ENCODE assay signal across 8 cellular contexts in the genomic region with DNA sequence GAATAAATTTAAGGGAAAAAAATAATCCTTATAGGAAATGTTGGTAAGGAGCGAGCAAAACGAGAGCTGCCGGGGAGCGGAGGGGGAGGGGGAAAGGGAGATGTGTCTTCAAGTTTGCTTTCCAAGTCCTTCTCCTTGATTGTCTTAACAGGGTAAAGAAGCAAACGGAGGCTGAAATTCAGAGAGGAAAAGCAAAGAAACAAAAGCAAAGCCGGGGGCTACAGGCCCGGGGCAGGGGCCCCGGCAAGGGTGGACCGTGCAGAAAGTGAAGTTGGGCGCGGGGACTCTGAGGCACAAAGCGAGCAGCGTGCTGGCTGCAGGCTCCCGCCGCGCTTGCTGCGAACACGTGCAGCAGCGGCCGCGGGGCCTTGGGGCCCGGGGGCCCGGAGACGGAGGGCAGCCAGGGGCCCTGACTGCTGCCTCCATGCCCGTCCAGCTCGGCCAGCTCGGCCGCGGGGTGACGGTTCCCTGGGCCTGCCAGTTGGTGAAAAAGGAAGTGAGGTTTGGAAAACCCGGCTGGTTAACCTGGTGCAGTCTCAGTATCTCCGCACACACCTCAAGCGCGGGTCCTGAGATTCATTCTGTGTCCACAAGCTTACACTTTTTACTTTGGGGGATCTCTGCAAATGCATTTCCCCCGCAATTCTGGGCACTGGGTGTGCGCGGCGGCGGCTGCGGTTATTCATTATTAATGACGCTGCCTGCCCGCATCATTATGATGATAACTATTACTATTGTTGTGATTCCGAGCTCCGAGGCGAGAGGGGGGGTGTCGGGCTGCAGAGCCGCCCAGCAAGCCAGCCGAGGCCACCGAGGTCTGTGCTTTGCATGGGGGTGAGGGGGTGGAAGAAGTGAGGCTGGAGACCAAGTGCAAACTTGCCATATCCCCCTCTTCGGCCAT. TPM values are rescaled to one million over a fixed set of nuclear protein-coding genes. Genes with fewer than 3 reads are reported as not detected.
A peak's percentile ranks its signal among the peaks of the same experiment; 100 is the strongest.
DNase-seq lines count a peak whose midpoint lies in the region; ATAC-seq, FAIRE-seq and TF ChIP-seq lines count a peak whose summit lies in the region.

No MANE protein-coding gene starts in this region.

- no peak for TF ChIP-seq CTCF in astrocyte (IDR thresholded peaks at IDR 0.05; ENCODE audit: insufficient read depth, low read depth, low read length)
- no peak for TF ChIP-seq CTCF in kidney epithelial cell (IDR thresholded peaks at IDR 0.05; ENCODE audit: insufficient read depth, low read length, poor library complexity, severe bottlenecking)
- no peak for TF ChIP-seq CTCF in GM10248 (IDR thresholded peaks at IDR 0.05; ENCODE audit: control extremely low read depth, extremely low read depth, low read depth, missing control alignments)

- peak overlapping the region; percentile 86 for H3K9ac ChIP-seq in astrocyte (ENCODE audit: low read length)

- POLR2A ChIA-PET in GM10248 (lab: Yijun Ruan, JAX), result no interaction called here

- H3K4me2 ChIP-seq in astrocyte (ENCODE audit: low read length), result peak overlapping the region; percentile 99

- H2AFZ ChIP-seq in astrocyte (ENCODE audit: low read depth, low read length), result peak overlapping the region; percentile 90

- H3K27me3 Mint-ChIP-seq in astrocyte (ENCODE audit: low read depth, unreplicated experiment), result no peaks in the 10 kb centered on the region
- H3K27me3 Mint-ChIP-seq in stimulated activated naive CD8-positive, alpha-beta T cell treated with anti-CD3 and anti-CD28 coated beads, Interleukin-15, amount 100 ng/mL, for 72 hours, result peaks cover 99% of the 10 kb centered on the region

- H3K36me3 Mint-ChIP-seq in astrocyte (ENCODE audit: low read depth, unreplicated experiment), result peaks cover 9% of the 10 kb centered on the region

- H3K9me3 Mint-ChIP-seq in astrocyte (ENCODE audit: unreplicated experiment), result no peaks in the 10 kb centered on the region
- H3K9me3 Mint-ChIP-seq in stimulated activated naive CD8-positive, alpha-beta T cell treated with anti-CD3 and anti-CD28 coated beads, Interleukin-15, amount 100 ng/mL, for 72 hours, result no peaks in the 10 kb centered on the region

- H3K36me3 ChIP-seq in astrocyte (ENCODE audit: insufficient read depth, low read length) (peaks cover 4% of the 10 kb centered on the region), kidney epithelial cell (ENCODE audit: control insufficient read depth, insufficient read depth, low read length) (peaks cover 3% of the 10 kb centered on the region)

- peaks cover 30% of the 10 kb centered on the region for H3K4me1 Mint-ChIP-seq in astrocyte (ENCODE audit: low read depth, unreplicated experiment)
- peaks cover 54% of the 10 kb centered on the region for H3K4me1 Mint-ChIP-seq in stimulated activated naive CD8-positive, alpha-beta T cell treated with anti-CD3 and anti-CD28 coated beads, Interleukin-15, amount 100 ng/mL, for 72 hours

- H3K4me3 ChIP-seq in astrocyte (ENCODE audit: insufficient read depth, low read depth, low read length) (peak overlapping the region; percentile 83), kidney epithelial cell (ENCODE audit: low read depth, low read length) (peak overlapping the region; percentile 72)

- H3K4me3 Mint-ChIP-seq in astrocyte (ENCODE audit: unreplicated experiment), result peak overlapping the region; percentile 91
- peak overlapping the region; percentile 75 to 91 for H3K4me3 Mint-ChIP-seq in stimulated activated naive CD8-positive, alpha-beta T cell treated with anti-CD3 and anti-CD28 coated beads, Interleukin-15, amount 100 ng/mL, for 72 hours

- H3K79me2 ChIP-seq in astrocyte (ENCODE audit: insufficient read depth, low read length), result peaks cover 64% of the 10 kb centered on the region

- no peaks in the 10 kb centered on the region for H3K9me3 ChIP-seq in astrocyte (ENCODE audit: insufficient read depth, low read depth, low read length)

- peaks cover 10% of the 10 kb centered on the region for H4K20me1 ChIP-seq in astrocyte (ENCODE audit: insufficient read depth, low read length)

- DNase-seq in COLO668 (lab: John Stamatoyannopoulos, UW; ENCODE audit: unreplicated experiment) (peak; percentile 77), NCI-H1092 (lab: John Stamatoyannopoulos, UW) (peak; percentile 28), astrocyte (ENCODE audit: low read depth) (no peak), kidney epithelial cell (ENCODE audit: low read depth) (no peak), GM10248 (ENCODE audit: extremely low spot score) (no peak)
- DNase-seq in stimulated activated naive CD8-positive, alpha-beta T cell treated with anti-CD3 and anti-CD28 coated beads, Interleukin-15, amount 100 ng/mL, for 72 hours, result no peak

- FAIRE-seq in astrocyte (lab: Jason Lieb, UNC), result no peak

- CTCF ChIA-PET in GM10248 (lab: Yijun Ruan, JAX), result interaction anchor here (0.6 to 2.9 kb wide), 37 partner anchors 8 to 1785 kb away, joined by 3 to 27 read pairs (median 4); no protein-coding TSS in a partner anchor

- ATAC-seq in GM19035 (IDR thresholded peaks at IDR 0.05; ENCODE audit: unreplicated experiment) (peak; percentile 27), GM21528 (IDR thresholded peaks at IDR 0.05; ENCODE audit: low FRiP score, unreplicated experiment) (no peak)
- ATAC-seq in stimulated activated naive CD8-positive, alpha-beta T cell treated with anti-CD3 and anti-CD28 coated beads, Interleukin-15, amount 100 ng/mL, for 72 hours, result peak; percentile 4

- H3K4me1 ChIP-seq in astrocyte (ENCODE audit: insufficient read depth, low read length), result no peaks in the 10 kb centered on the region

- peak overlapping the region; percentile 72 for H3K27ac Mint-ChIP-seq in astrocyte (ENCODE audit: unreplicated experiment)
- peak overlapping the region in 1 of 2 donors; percentile 19 for H3K27ac Mint-ChIP-seq in stimulated activated naive CD8-positive, alpha-beta T cell treated with anti-CD3 and anti-CD28 coated beads, Interleukin-15, amount 100 ng/mL, for 72 hours

- H3K27me3 ChIP-seq in astrocyte (ENCODE audit: insufficient read depth, low read length) (no peaks in the 10 kb centered on the region), kidney epithelial cell (ENCODE audit: control insufficient read depth, insufficient read depth, low read length) (peaks cover 3% of the 10 kb centered on the region)

- H3K27ac ChIP-seq in astrocyte (ENCODE audit: low read depth, low read length), result peak overlapping the region; percentile 65

RNA-seq across cellular contexts. Expression of a gene that starts 4.0 kb away (rescaled TPM):
- total RNA-seq in astrocyte (29.8 and 32.0 TPM in 2 replicates), kidney epithelial cell (6.7 and 9.2 TPM in 2 replicates)

Comparison
In these comparisons a context has a peak if more than half of its experiments do, and no peak if none do; other contexts are left out.
1. DNase-seq: peak in COLO668 (single experiment) and NCI-H1092 (single experiment); none in astrocyte (single experiment), kidney epithelial cell (single experiment), stimulated activated naive CD8-positive, alpha-beta T cell treated with anti-CD3 and anti-CD28 coated beads, Interleukin-15, amount 100 ng/mL, for 72 hours (0 of 2) and GM10248 (single experiment).